ENCODE assay signal across 9 cellular contexts in genomic region chr22:44658371-44658953, GRCh38. TPM values are rescaled to one million over a fixed set of nuclear protein-coding genes. Genes with fewer than 3 reads are reported as not detected.
DNase-seq lines count a peak whose midpoint lies in the region; ATAC-seq and TF ChIP-seq lines count a peak whose summit lies in the region.
"Had no signal": no experiment of that assay in that cellular context is flagged by ENCODE, and none has a peak within 500 bp of the region (broad histone marks: within the 10 kb centered on the region; RNA-seq: fewer than 3 reads in every experiment).

No MANE protein-coding gene starts in this region.

- H3K27ac ChIP-seq in caudate nucleus (ENCODE audit: low read depth, low read length) = peak overlapping the region; percentile 72
- no peak overlapping the region for H3K27ac ChIP-seq in A673 (ENCODE audit: low read depth, low read length, poor library complexity, severe bottlenecking)

- H3K4me3 ChIP-seq in A673 (ENCODE audit: low read depth, low read length, poor library complexity, severe bottlenecking) = no peak overlapping the region

- intact Hi-C loops in A673 (cut with micrococcal nuclease; ENCODE audit: unreplicated experiment) = no loop called here

- DNase-seq in HT1080 (ENCODE audit: low read depth) (peak; percentile 67), caudate nucleus (lab: John Stamatoyannopoulos, UW) (peak in 32 of 61 donors; percentile 17 to 80 (median 53)), iris pigment epithelial cell (ENCODE audit: low read depth) (peak; percentile 87), stromal cell of bone marrow (ENCODE audit: low read depth) (peak; percentile 24), A673 (ENCODE audit: low spot score) (no peak)
- DNase-seq: activated CD4-positive, alpha-beta T cell treated with anti-CD3 and anti-CD28 coated beads for 48 hours had no signal

- no peaks in the 10 kb centered on the region for H3K4me1 ChIP-seq in A673 (ENCODE audit: insufficient read depth, low read length, poor library complexity, severe bottlenecking)

- no peak for TF ChIP-seq CTCF in A673 (conservative IDR thresholded peaks at IDR 0.05; ENCODE audit: low read depth, low read length)

- POLR2A ChIA-PET in A673 (lab: Charles Lee; ENCODE audit: low non-redundant PET) = no interaction called here

- no TSS peak for BruUV-seq in A673 (replicated peaks; lab: Mats Ljungman, UMichigan)

- CTCF ChIA-PET in A673 (lab: Charles Lee) = interaction anchor here (0.5 kb wide), 1 partner anchor 27 kb away, joined by 3 read pairs; no protein-coding TSS in a partner anchor

- no peak for ATAC-seq in GM19452 (IDR thresholded peaks at IDR 0.05; ENCODE audit: unreplicated experiment)
- ATAC-seq in GM18502 (IDR thresholded peaks at IDR 0.05; ENCODE audit: poor library complexity, unreplicated experiment) = no peak
- ATAC-seq: stimulated activated effector memory CD8-positive, alpha-beta T cell treated with anti-CD3 and anti-CD28 coated beads, Interleukin-12 subunit alpha, Interleukin-12 subunit beta, amount 100 ng/mL, for 72 hours had no signal

- no peaks in the 10 kb centered on the region for H3K36me3 ChIP-seq in A673 (ENCODE audit: insufficient read depth, low read length, poor library complexity, severe bottlenecking)

- H3K9me3 ChIP-seq in A673 (ENCODE audit: low read depth, low read length, poor library complexity, severe bottlenecking) = no peaks in the 10 kb centered on the region

- no peaks in the 10 kb centered on the region for H3K27me3 ChIP-seq in A673 (replicated peaks; ENCODE audit: insufficient read depth, low read depth, low read length, poor library complexity)

RNA-seq across cellular contexts. Expression of gene PRR5, which starts 43.5 kb away (rescaled TPM):
- total RNA-seq in HT1080 (2014; rRNA removed; shearing (Covaris generic)) = 1.3 and 1.8 TPM in 2 replicates
- 3.5 and 3.9 TPM in 2 replicates for polyA plus RNA-seq in HT1080 (2015; cell fraction: cytosol; rRNA removed)
- polyA plus RNA-seq in HT1080 (2015; cell fraction: nucleus; rRNA removed) = 3.9 and 4.5 TPM in 2 replicates
- 15.6 and 17.9 TPM in 2 replicates for total RNA-seq in A673 (2021)
